20 cellular contexts compared by ENCODE assay signal in genomic region chr20:63007722-63008488, GRCh38. TPM values are rescaled to one million over a fixed set of nuclear protein-coding genes. Genes with fewer than 3 reads are reported as not detected.
DNase-seq lines count a peak whose midpoint lies in the region; ATAC-seq lines count a peak whose summit lies in the region.
"Had no signal": no experiment of that assay in that cellular context is flagged by ENCODE, and none has a peak within 500 bp of the region (broad histone marks: within the 10 kb centered on the region; RNA-seq: fewer than 3 reads in every experiment).

No MANE protein-coding gene starts in this region.

- H3K27ac Mint-ChIP-seq in stimulated activated memory B cell treated with anti-CD40 and anti-IgM and Interleukin-4, amounts not matched to agents 10 μg/mL and 1 μg/mL and 100 μg/mL, for 72 hours = peak overlapping the region; percentile 48
- H3K27ac Mint-ChIP-seq in immature natural killer cell = no peak overlapping the region

- 0 out of 2 replicates have a peak, but pooled peaks cover 4% of the 10 kb centered on the region for H3K36me3 ChIP-seq in KOPT-K1 (ENCODE audit: insufficient read depth, low read length)
- H3K36me3 ChIP-seq: adrenal gland, gastrocnemius medialis, SJCRH30 had no signal

- no peaks in the 10 kb centered on the region for H3K27me3 ChIP-seq in right cardiac atrium (ENCODE audit: control insufficient read depth, insufficient read depth)

- H3K27me3 Mint-ChIP-seq in stimulated activated memory B cell treated with anti-CD40 and anti-IgM and Interleukin-4, amounts not matched to agents 10 μg/mL and 1 μg/mL and 100 μg/mL, for 72 hours = peaks cover 67% of the 10 kb centered on the region
- H3K27me3 Mint-ChIP-seq in immature natural killer cell (ENCODE audit: low read depth in 3 of 3) = peaks cover 32 to 41% (median 35%) of the 10 kb centered on the region in 3 donors

- peaks cover 31% of the 10 kb centered on the region for H3K4me1 Mint-ChIP-seq in stimulated activated memory B cell treated with anti-CD40 and anti-IgM and Interleukin-4, amounts not matched to agents 10 μg/mL and 1 μg/mL and 100 μg/mL, for 72 hours
- peaks cover 7 to 19% of the 10 kb centered on the region in 2 donors for H3K4me1 Mint-ChIP-seq in immature natural killer cell

- DNase-seq in right cardiac atrium (peak in 2 of 3 donors; percentile 43 to 48), cardiac septum (ENCODE audit: low spot score) (no peak), OCI-M2 (lab: John Stamatoyannopoulos, UW; ENCODE audit: unreplicated experiment) (no peak), immature natural killer cell (no peak)
- DNase-seq in NK-92 treated with Interleukin-12 subunit alpha and Interleukin-12 subunit beta, amount 100 ng/mL, for 24 hours (lab: John Stamatoyannopoulos, UW) = no peak
- DNase-seq: activated CD4-positive, alpha-beta T cell treated with anti-CD3 and anti-CD28 coated beads for 1 hour; activated CD8-positive, alpha-beta memory T cell treated with anti-CD3 and anti-CD28 coated beads, Interleukin-2, amount 50 U/mL, for 4 hours; adrenal gland; gastrocnemius medialis; left ventricle myocardium superior; NCI-H1930; NCI-H510A treated with DMSO at 0.1 percent for 48 hours; psoas muscle; SJCRH30; T-helper 9 cell had no signal

- H3K36me3 Mint-ChIP-seq in stimulated activated memory B cell treated with anti-CD40 and anti-IgM and Interleukin-4, amounts not matched to agents 10 μg/mL and 1 μg/mL and 100 μg/mL, for 72 hours = no peaks in the 10 kb centered on the region
- no peaks in the 10 kb centered on the region for H3K36me3 Mint-ChIP-seq in immature natural killer cell

- ATAC-seq in right cardiac atrium = no peak
- peak; percentile 5 for ATAC-seq in esophagus mucosa
- no peak for ATAC-seq in stimulated activated memory B cell treated with anti-CD40 and anti-IgM and Interleukin-4, amounts not matched to agents 10 μg/mL and 1 μg/mL and 100 μg/mL, for 72 hours

- H3K9me3 ChIP-seq in right cardiac atrium (ENCODE audit: control insufficient read depth, low read length) (peaks cover 2% of the 10 kb centered on the region), KOPT-K1 (ENCODE audit: insufficient read depth, low read length, poor library complexity, severe bottlenecking) (peaks cover 6% of the 10 kb centered on the region)
- H3K9me3 ChIP-seq: adrenal gland, gastrocnemius medialis, psoas muscle had no signal

- intact Hi-C loops in right cardiac atrium (cut with DNase I) = loop anchor here in 3 of 4 donors (2.0 to 5.0 kb wide), 4 partner anchors 35 to 136 kb away; no protein-coding TSS in a partner anchor
- intact Hi-C loops in cardiac septum (cut with DNase I) = loop anchor here (2.0 to 5.0 kb wide), 2 partner anchors 35 to 106 kb away; no protein-coding TSS in a partner anchor

- H3K4me3 Mint-ChIP-seq in stimulated activated memory B cell treated with anti-CD40 and anti-IgM and Interleukin-4, amounts not matched to agents 10 μg/mL and 1 μg/mL and 100 μg/mL, for 72 hours = peak overlapping the region; percentile 34
- H3K4me3 Mint-ChIP-seq in immature natural killer cell = no peak overlapping the region

- H3K27ac ChIP-seq in right cardiac atrium (ENCODE audit: low read length) (no peak overlapping the region), KOPT-K1 (ENCODE audit: low read depth, low read length, poor library complexity, severe bottlenecking) (peak overlapping the region; percentile 90)
- H3K27ac ChIP-seq: adrenal gland, gastrocnemius medialis, psoas muscle, SJCRH30 had no signal

- 13% methylated on average over 41 of the region's 41 CpGs for WGBS in right cardiac atrium

- H3K4me1 ChIP-seq in right cardiac atrium (ENCODE audit: control insufficient read depth, insufficient read depth, low read length) = no peaks in the 10 kb centered on the region
- H3K4me1 ChIP-seq: psoas muscle had no signal

- peaks cover under 1% of the 10 kb centered on the region for H3K9me3 Mint-ChIP-seq in stimulated activated memory B cell treated with anti-CD40 and anti-IgM and Interleukin-4, amounts not matched to agents 10 μg/mL and 1 μg/mL and 100 μg/mL, for 72 hours
- peaks cover under 1 to 6% (median 4%) of the 10 kb centered on the region in 6 donors for H3K9me3 Mint-ChIP-seq in immature natural killer cell

- no peak overlapping the region for H3K4me3 ChIP-seq in right cardiac atrium (ENCODE audit: low read length)
- H3K4me3 ChIP-seq: adrenal gland, SJCRH30 had no signal

RNA-seq across cellular contexts. Expression of gene BHLHE23, which starts 1.1 kb away (rescaled TPM):
- total RNA-seq in right cardiac atrium (not detected), cardiac septum (not detected), esophagus mucosa (not detected)
- polyA plus RNA-seq in right cardiac atrium (not detected), immature natural killer cell (not detected)
- total RNA-seq: adrenal gland, gastrocnemius medialis, H4, left ventricle myocardium superior, myocyte, psoas muscle, SJCRH30 had no signal
- polyA plus RNA-seq: adrenal gland, psoas muscle had no signal

RNA-seq across cellular contexts. Expression of gene SLC17A9, which starts 55.4 kb away (rescaled TPM):
- total RNA-seq in right cardiac atrium (1 to 10 TPM; 1.5 to 4.8 (median 2.2) TPM), cardiac septum (1.7 TPM), esophagus mucosa (0.76 TPM)
- polyA plus RNA-seq in right cardiac atrium (3.1 TPM), immature natural killer cell (1 to 10 TPM in 2 of 3 donors, under 1 TPM in 1; 0.95 to 3.5 (median 2.0) TPM)
- total RNA-seq: H4, myocyte had no signal

Comparison
In these comparisons a context has a peak if more than half of its experiments do, and no peak if none do; other contexts are left out.
1. DNase-seq: peak in right cardiac atrium (2 of 3); none in cardiac septum (single experiment), NK-92 treated with Interleukin-12 subunit alpha and Interleukin-12 subunit beta, amount 100 ng/mL, for 24 hours (single experiment), OCI-M2 (single experiment) and immature natural killer cell (0 of 3).